In the genomic region with DNA sequence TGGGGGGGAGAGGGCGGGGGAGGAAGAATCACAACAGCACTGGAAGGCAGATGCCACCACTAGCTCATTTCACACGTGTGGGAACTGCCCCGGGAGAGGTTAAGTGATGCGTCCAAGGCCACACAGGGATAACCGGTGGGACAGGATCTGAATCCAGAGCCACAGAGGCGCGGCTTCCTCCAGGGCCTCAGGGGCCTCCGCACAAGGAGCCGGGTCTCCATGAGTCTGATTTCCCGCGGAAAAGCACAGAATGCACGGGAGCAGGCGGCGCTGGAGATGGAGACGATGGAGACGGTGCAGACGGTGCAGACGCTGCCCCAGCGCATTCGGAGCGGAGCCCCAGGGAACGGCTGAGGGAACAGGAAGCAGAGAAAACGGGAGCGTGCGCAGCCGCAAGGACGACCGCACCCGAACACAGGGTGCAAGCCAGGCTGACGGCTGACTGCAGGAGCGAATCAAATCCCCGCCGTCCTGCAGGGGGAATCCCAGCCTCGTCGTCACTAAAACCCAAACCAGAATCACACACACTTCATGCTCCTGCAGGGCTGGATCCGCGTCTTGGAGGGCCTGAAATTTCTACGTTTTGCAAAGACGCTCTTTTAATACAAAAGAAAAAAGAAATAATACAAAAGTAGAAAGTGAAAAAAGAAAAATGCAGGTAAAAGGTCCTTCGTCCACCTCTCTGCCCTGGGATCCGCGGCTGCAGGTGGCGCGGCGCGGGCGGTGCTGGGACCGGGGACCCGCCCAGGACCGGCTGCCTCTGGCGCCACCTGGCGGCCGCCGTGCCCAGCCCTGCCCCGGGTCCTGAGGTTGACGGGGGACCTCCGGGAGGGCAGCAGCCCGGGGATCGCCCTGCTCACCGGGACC, we compare ENCODE assay signal across 8 cellular contexts. TPM values are rescaled to one million over a fixed set of nuclear protein-coding genes. Genes with fewer than 3 reads are reported as not detected.
DNase-seq lines count a peak whose midpoint lies in the region; ATAC-seq, FAIRE-seq and TF ChIP-seq lines count a peak whose summit lies in the region.

No MANE protein-coding gene starts in this region.

- no peak for TF ChIP-seq POLR2A in ovary (IDR thresholded peaks at IDR 0.05)

- peak overlapping the region; percentile 41 for H3K4me3 ChIP-seq in ovary
- H3K4me3 ChIP-seq in tibial artery: peak overlapping the region; percentile 47 to 50

- H3K4me1 ChIP-seq in ovary (ENCODE audit: insufficient read depth): peaks cover 3% of the 10 kb centered on the region
- H3K4me1 ChIP-seq in tibial artery: peaks cover 0 to 13% (median 9%) of the 10 kb centered on the region in 4 donors

- intact Hi-C loops in ovary (cut with DNase I): no loop called here
- intact Hi-C loops in tibial artery (cut with DNase I; ENCODE audit: low total_unique reads): no loop called here

- TF ChIP-seq CTCF in ovary (IDR thresholded peaks at IDR 0.05) (peak; percentile 47 to 97 (median 70)), tibial artery (IDR thresholded peaks at IDR 0.05) (peak; percentile 66 to 83)

- WGBS in ovary, 3 donors: 16 to 26% (median 20%) methylated on average over 60 of the region's 60 CpGs

- no peak for FAIRE-seq in frontal cortex (lab: Jason Lieb, UNC)

- H3K36me3 ChIP-seq in ovary: no peaks in the 10 kb centered on the region
- peaks cover 7 to 29% (median 24%) of the 10 kb centered on the region in 3 donors for H3K36me3 ChIP-seq in tibial artery

- DNase-seq in NCI-H2081 (lab: John Stamatoyannopoulos, UW): peak; percentile 37 to 45
- no peak for DNase-seq in NCI-H2081 treated with DMSO at 0.1 percent for 48 hours (lab: John Stamatoyannopoulos, UW)
- DNase-seq in NOMO-1 treated with DMSO at 0.1 percent for 48 hours (lab: John Stamatoyannopoulos, UW; ENCODE audit: unreplicated experiment): peak; percentile 31
- DNase-seq in activated T-helper 9 cell treated with anti-CD3 and anti-CD28 coated beads, Interleukin-2, amount 50 U/mL, for 16 hours (ENCODE audit: low read depth): peak; percentile 70
- peak; percentile 71 to 80 for DNase-seq in frontal cortex (ENCODE audit: low spot score in 2 of 2)
- DNase-seq in ovary: peak; percentile 65 to 84 (median 78)
- DNase-seq in tibial artery: no peak

- H3K27ac ChIP-seq in ovary: peak overlapping the region in 1 of 2 donors; percentile 76
- H3K27ac ChIP-seq in tibial artery: peak overlapping the region in 1 of 2 donors; percentile 35

- H3K27me3 ChIP-seq in ovary: no peaks in the 10 kb centered on the region
- no peaks in the 10 kb centered on the region for H3K27me3 ChIP-seq in tibial artery

- ATAC-seq in HG03039 (IDR thresholded peaks at IDR 0.05; ENCODE audit: unreplicated experiment): peak; percentile 83

- H3K9me3 ChIP-seq in ovary: no peaks in the 10 kb centered on the region
- H3K9me3 ChIP-seq in tibial artery: no peaks in the 10 kb centered on the region

- no peak for TF ChIP-seq EP300 in ovary (IDR thresholded peaks at IDR 0.05)

RNA-seq across cellular contexts. Expression of a gene that starts 20.4 kb away (rescaled TPM):
- total RNA-seq in frontal cortex (21.2 TPM), ovary (10 to 100 TPM; 16.8 to 26.9 (median 21.4) TPM)
- 10 to 100 TPM; 12.9 to 25.5 TPM for polyA plus RNA-seq in ovary

RNA-seq across cellular contexts. Expression of a gene that starts 53.3 kb away (rescaled TPM):
- total RNA-seq in frontal cortex (447 TPM), ovary (100 to 1,000 TPM in 6 of 7 donors, 10 to 100 TPM in 1; 80.4 to 415 (median 314) TPM)
- polyA plus RNA-seq in ovary: 100 to 1,000 TPM; 195 to 419 TPM

Comparison
In these comparisons a context has a peak if more than half of its experiments do, and no peak if none do; other contexts are left out.
1. DNase-seq: peak in NCI-H2081 (2 of 2), NOMO-1 treated with DMSO at 0.1 percent for 48 hours (single experiment), activated T-helper 9 cell treated with anti-CD3 and anti-CD28 coated beads, Interleukin-2, amount 50 U/mL, for 16 hours (single experiment), frontal cortex (2 of 2) and ovary (5 of 5); none in NCI-H2081 treated with DMSO at 0.1 percent for 48 hours (single experiment) and tibial artery (0 of 2).